1 cellular context compared by ENCODE assay signal in the genomic region with DNA sequence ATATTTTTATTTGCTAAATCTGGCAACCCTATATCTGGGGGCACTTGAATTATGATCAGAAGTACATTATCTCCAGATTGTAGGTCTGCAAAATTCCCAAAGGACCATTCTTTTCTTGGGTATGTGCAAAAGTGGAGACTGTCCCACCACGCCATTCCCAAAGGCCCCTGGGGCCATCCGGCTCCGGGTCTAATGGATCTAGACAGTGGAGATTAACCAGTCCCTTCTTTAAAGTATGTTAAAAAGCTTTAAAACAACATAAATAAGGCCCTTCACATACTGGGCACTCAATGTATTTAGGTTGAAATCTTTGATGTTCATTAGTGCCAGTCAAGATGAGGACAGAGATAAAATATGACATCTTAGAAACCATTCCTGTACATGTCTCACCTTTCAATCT.
TF ChIP-seq lines count a peak whose summit lies in the region.

No MANE protein-coding gene starts in this region.

TF ChIP-seq in SK-N-SH, 30 proteins besides CTCF, POLR2A, EP300 and RAD21 (continued from another document):
- no peak for TF ChIP-seq RCOR1 (IDR thresholded peaks at IDR 0.05; ENCODE audit: low read length)
TF ChIP-seq in SK-N-SH: peak in this region for 0.
